In the genomic region with DNA sequence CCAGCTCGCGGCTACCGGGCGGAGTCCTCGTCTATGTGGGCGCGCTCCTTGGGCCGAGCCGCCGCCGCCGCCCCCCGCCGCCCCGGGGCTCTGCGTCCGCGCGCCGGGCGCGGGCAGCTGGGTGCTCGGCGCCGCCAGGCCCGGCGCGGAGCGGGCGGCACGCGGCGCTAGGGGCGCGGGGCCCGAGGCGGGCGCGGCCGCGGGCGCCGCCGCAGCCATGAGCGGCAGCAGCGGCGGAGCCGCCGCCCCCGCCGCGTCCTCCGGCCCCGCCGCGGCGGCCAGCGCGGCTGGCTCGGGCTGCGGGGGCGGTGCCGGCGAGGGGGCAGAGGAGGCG, we compare ENCODE assay signal across 8 cellular contexts. TPM values are rescaled to one million over a fixed set of nuclear protein-coding genes. Genes with fewer than 3 reads are reported as not detected.
A peak's percentile ranks its signal among the peaks of the same experiment; 100 is the strongest.
DNase-seq lines count a peak whose midpoint lies in the region; ATAC-seq and TF ChIP-seq lines count a peak whose summit lies in the region.

No MANE protein-coding gene starts in this region.

- H3K4me1 ChIP-seq in BE2C: peaks cover 21% of the 10 kb centered on the region
- peaks cover 23% of the 10 kb centered on the region for H3K4me1 ChIP-seq in hepatocyte (ENCODE audit: insufficient read depth)
- H3K4me1 ChIP-seq in transverse colon: peaks cover 24 to 36% (median 33%) of the 10 kb centered on the region in 4 donors
- peaks cover 13% of the 10 kb centered on the region for H3K4me1 ChIP-seq in CD8-positive, alpha-beta T cell (ENCODE audit: insufficient read depth, low read length)

- peaks cover 37% of the 10 kb centered on the region for H4K20me1 ChIP-seq in hepatocyte (ENCODE audit: insufficient read depth, poor library complexity, severe bottlenecking)

- H3K4me3 ChIP-seq in BE2C (ENCODE audit: low read depth, low read length): peak overlapping the region; percentile 96
- H3K4me3 ChIP-seq in MG63: peak overlapping the region; percentile 82; the same call in 1 of the 2 replicates
- peak overlapping the region; percentile 81 for H3K4me3 ChIP-seq in hepatocyte
- H3K4me3 ChIP-seq in transverse colon: peak overlapping the region in 3 of 4 donors; percentile 77 to 97 (median 79)
- no peak overlapping the region for H3K4me3 ChIP-seq in CD8-positive, alpha-beta T cell (ENCODE audit: low read depth, low read length)

- POLR2A ChIA-PET in CD8-positive, alpha-beta T cell (lab: Charles Lee): no interaction called here

- H3K9me3 Mint-ChIP-seq in CD8-positive, alpha-beta T cell: no peaks in the 10 kb centered on the region

- no peak overlapping the region for H2AFZ ChIP-seq in hepatocyte

- H3K27ac ChIP-seq in hepatocyte (peak overlapping the region; percentile 93), transverse colon (peak overlapping the region; percentile 95 to 99 (median 98))
- H3K27ac ChIP-seq in CD8-positive, alpha-beta T cell (ENCODE audit: low read depth, low read length): no peak overlapping the region

- H3K36me3 Mint-ChIP-seq in CD8-positive, alpha-beta T cell: no peaks in the 10 kb centered on the region

- H3K36me3 ChIP-seq in BE2C (no peaks in the 10 kb centered on the region; the same call in 1 of the 2 replicates), MG63 (peaks cover 26% of the 10 kb centered on the region), hepatocyte (replicated peaks; ENCODE audit: insufficient read depth, low read depth) (no peaks in the 10 kb centered on the region), transverse colon (no peaks in the 10 kb centered on the region)
- no peaks in the 10 kb centered on the region for H3K36me3 ChIP-seq in CD8-positive, alpha-beta T cell (ENCODE audit: insufficient read depth, low read length)

- CTCF ChIA-PET in CD8-positive, alpha-beta T cell (lab: Charles Lee): no interaction called here

- H3K9me3 ChIP-seq in BE2C (no peaks in the 10 kb centered on the region; the same call in 1 of the 2 replicates), MG63 (no peaks in the 10 kb centered on the region), hepatocyte (ENCODE audit: low read depth) (no peaks in the 10 kb centered on the region), transverse colon (no peaks in the 10 kb centered on the region)
- no peaks in the 10 kb centered on the region for H3K9me3 ChIP-seq in CD8-positive, alpha-beta T cell (ENCODE audit: low read length)

- H3K4me3 Mint-ChIP-seq in CD8-positive, alpha-beta T cell: no peak overlapping the region

- DNase-seq in BE2C: no peak
- DNase-seq in MG63: no peak
- no peak for DNase-seq in hepatocyte (ENCODE audit: low spot score)
- no peak for DNase-seq in transverse colon
- DNase-seq in CD8-positive, alpha-beta T cell: no peak
- no peak for DNase-seq in retina

- H3K79me2 ChIP-seq in hepatocyte: peaks cover 41% of the 10 kb centered on the region

- 2% methylated on average over 27 of the region's 65 CpGs for whole genome bisulfite sequencing in hepatocyte (ENCODE audit: low lambda C conversion rate, missing lambda C conversion rate)
- WGBS in transverse colon (ENCODE audit: low coverage in 1 of 2), 2 donors: 0% methylated on average over 32 of the region's 65 CpGs; no CpG with 5 or more reads in 1 of the 2 donors

- ATAC-seq in GM21576 (IDR thresholded peaks at IDR 0.05; ENCODE audit: unreplicated experiment): peak; percentile 6
- ATAC-seq in CD8-positive, alpha-beta T cell: no peak
- no peak for ATAC-seq in GM21737 (IDR thresholded peaks at IDR 0.05; ENCODE audit: unreplicated experiment)

- intact Hi-C loops in transverse colon (cut with DNase I; ENCODE audit: low total_unique reads): loop anchor here (5.0 kb wide), 1 partner anchor 124 kb away; no protein-coding TSS in a partner anchor
- intact Hi-C loops in CD8-positive, alpha-beta T cell (cut with DNase I, micrococcal nuclease): loop anchor here (5.0 to 10.0 kb wide), 6 partner anchors 119 to 851 kb away; a partner anchor contains a TSS

- peaks cover 35% of the 10 kb centered on the region for H3K27me3 Mint-ChIP-seq in CD8-positive, alpha-beta T cell (ENCODE audit: low read depth)

- TF ChIP-seq POLR2A in transverse colon (IDR thresholded peaks at IDR 0.05): no peak

- TF ChIP-seq EP300 in transverse colon (IDR thresholded peaks at IDR 0.05; ENCODE audit: low read depth): no peak

- in situ Hi-C loops in transverse colon (cut with MboI; ENCODE audit: low pct_ligation_motif_present in 1 of 4, low pct_unique_long_range_greater_than_20kb in 1 of 4, low sequenced_read_pairs in 3 of 4): loop anchor here in 3 of 4 donors (10.0 kb wide), 2 partner anchors 61 to 121 kb away; no protein-coding TSS in a partner anchor

- H3K4me1 Mint-ChIP-seq in CD8-positive, alpha-beta T cell (ENCODE audit: low read depth): peaks cover 11% of the 10 kb centered on the region

- no peak overlapping the region for H3K27ac Mint-ChIP-seq in CD8-positive, alpha-beta T cell

- no peak overlapping the region for H3K4me2 ChIP-seq in hepatocyte

- H3K27me3 ChIP-seq in BE2C (no peaks in the 10 kb centered on the region), MG63 (no peaks in the 10 kb centered on the region), hepatocyte (no peaks in the 10 kb centered on the region), transverse colon (no peaks in the 10 kb centered on the region)
- no peaks in the 10 kb centered on the region for H3K27me3 ChIP-seq in CD8-positive, alpha-beta T cell (ENCODE audit: insufficient read depth, low read length)

- TF ChIP-seq CTCF in BE2C (IDR thresholded peaks at IDR 0.05; ENCODE audit: low read depth, low read length) (no peak), hepatocyte (IDR thresholded peaks at IDR 0.05; ENCODE audit: poor library complexity) (no peak), transverse colon (IDR thresholded peaks at IDR 0.05) (no peak)
- TF ChIP-seq CTCF in CD8-positive, alpha-beta T cell (IDR thresholded peaks at IDR 0.05): no peak

- no peaks in the 10 kb centered on the region for H3K9me2 ChIP-seq in hepatocyte (replicated peaks; ENCODE audit: insufficient read depth)

RNA-seq across cellular contexts. Expression of a gene that starts 0.3 kb away (rescaled TPM):
- 169 TPM for polyA plus RNA-seq in BE2C (2012; ENCODE audit: insufficient read depth, insufficient read length, low read depth)
- total RNA-seq in MG63 (2014; rRNA removed; shearing (Covaris generic); ENCODE audit: low replicate concordance): 123 and 124 TPM in 2 replicates
- 63.0 and 78.2 TPM in 2 replicates for total RNA-seq in hepatocyte
- 18.5 and 25.6 TPM in 2 replicates for polyA plus RNA-seq in hepatocyte
- total RNA-seq in transverse colon: 100 to 1,000 TPM; 186 to 388 (median 285) TPM
- total RNA-seq in CD8-positive, alpha-beta T cell: 1 to 10 TPM; 3.4 to 6.5 TPM
